In the genomic region with DNA sequence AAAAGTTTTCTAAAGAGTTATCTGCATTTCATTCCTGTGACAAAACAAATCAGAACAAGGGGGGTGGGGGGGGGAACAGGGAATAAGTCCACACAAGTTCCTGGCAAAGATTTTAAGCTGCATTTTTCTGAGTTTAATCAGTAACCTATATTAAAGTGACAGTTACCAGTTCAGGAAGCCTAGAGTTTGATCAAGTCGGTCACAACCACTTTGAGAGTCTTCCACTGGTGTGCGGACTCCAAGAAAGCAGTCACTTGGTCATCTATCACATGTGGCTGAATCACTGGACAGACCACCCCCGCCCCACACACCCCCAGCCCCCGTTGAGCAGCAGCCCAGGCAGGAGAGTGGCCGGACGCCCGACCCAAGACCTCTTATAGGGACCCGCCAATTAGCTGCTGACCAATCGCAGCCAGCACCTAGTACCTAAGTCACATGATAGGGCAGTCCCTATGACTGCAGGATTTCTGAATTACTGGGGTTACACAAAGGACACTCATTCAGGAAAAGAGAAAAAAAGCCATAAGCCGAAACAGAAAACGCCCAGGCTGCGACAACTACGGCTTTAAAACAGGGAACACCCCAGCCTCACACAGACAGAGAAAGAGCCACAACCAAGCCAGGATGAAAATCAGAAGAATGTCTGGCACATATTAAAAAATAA, we compare ENCODE assay signal across 8 cellular contexts.
DNase-seq lines count a peak whose midpoint lies in the region; ATAC-seq and TF ChIP-seq lines count a peak whose summit lies in the region.

No MANE protein-coding gene starts in this region.

- no peaks in the 10 kb centered on the region for H3K9me3 ChIP-seq in uterus

- H3K27ac ChIP-seq in epithelial cell of prostate (peak overlapping the region; percentile 96), uterus (peak overlapping the region; percentile 81 to 83)

- no peaks in the 10 kb centered on the region for H3K4me1 ChIP-seq in uterus

- no peak for TF ChIP-seq CTCF in uterus (IDR thresholded peaks at IDR 0.05)

- TF ChIP-seq POLR2A in uterus (IDR thresholded peaks at IDR 0.05): peak; percentile 47 to 54

- no peaks in the 10 kb centered on the region for H3K27me3 Mint-ChIP-seq in naive thymus-derived CD8-positive, alpha-beta T cell

- no peaks in the 10 kb centered on the region for H3K36me3 ChIP-seq in uterus

- H3K27me3 ChIP-seq in uterus: no peaks in the 10 kb centered on the region

- H3K36me3 Mint-ChIP-seq in naive thymus-derived CD8-positive, alpha-beta T cell: no peaks in the 10 kb centered on the region

- intact Hi-C loops in uterus (cut with DNase I; ENCODE audit: low total_unique reads): no loop called here

- peak overlapping the region; percentile 31 to 44 for H3K4me3 ChIP-seq in uterus

- H3K4me3 Mint-ChIP-seq in naive thymus-derived CD8-positive, alpha-beta T cell: peak overlapping the region; percentile 77 to 95 (median 86)

- POLR2A ChIA-PET in naive thymus-derived CD8-positive, alpha-beta T cell (lab: Charles Lee): interaction anchor here (1.0 to 4.2 kb wide), 3 partner anchors 11 to 38 kb away, joined by 5 to 20 read pairs (median 9); no protein-coding TSS in a partner anchor

- peak; percentile 93 for DNase-seq in EH (ENCODE audit: low read depth)
- peak; percentile 68 for DNase-seq in UCSD-AML1 (lab: John Stamatoyannopoulos, UW; ENCODE audit: unreplicated experiment)
- DNase-seq in epithelial cell of prostate (ENCODE audit: low read depth, low spot score): no peak
- no peak for DNase-seq in naive thymus-derived CD8-positive, alpha-beta T cell
- DNase-seq in uterus: peak; percentile 76 to 83
- no peak for DNase-seq in SHP77 (lab: John Stamatoyannopoulos, UW)

- H3K4me1 Mint-ChIP-seq in naive thymus-derived CD8-positive, alpha-beta T cell: peaks cover 15 to 56% (median 35%) of the 10 kb centered on the region in 4 donors

- peak overlapping the region; percentile 61 to 97 (median 94) for H3K27ac Mint-ChIP-seq in naive thymus-derived CD8-positive, alpha-beta T cell

- peaks cover 0 to 2% (median 0%) of the 10 kb centered on the region in 9 donors for H3K9me3 Mint-ChIP-seq in naive thymus-derived CD8-positive, alpha-beta T cell

- ATAC-seq in GM19463 (IDR thresholded peaks at IDR 0.05; ENCODE audit: unreplicated experiment) (peak; percentile 82), HG03520 (IDR thresholded peaks at IDR 0.05; ENCODE audit: unreplicated experiment) (peak; percentile 68)
- ATAC-seq in naive thymus-derived CD8-positive, alpha-beta T cell: peak; percentile 22 to 32

Comparison
In these comparisons a context has a peak if more than half of its experiments do, and no peak if none do; other contexts are left out.
1. DNase-seq: peak in EH (single experiment), UCSD-AML1 (single experiment) and uterus (2 of 2); none in epithelial cell of prostate (single experiment), naive thymus-derived CD8-positive, alpha-beta T cell (0 of 10) and SHP77 (0 of 2).
2. ATAC-seq: peak in every context shown above with its lines; median percentile 82 in GM19463; 68 in HG03520; 27 in naive thymus-derived CD8-positive, alpha-beta T cell.